Comparison of ENCODE assay signal across 8 cellular contexts in the genomic region with DNA sequence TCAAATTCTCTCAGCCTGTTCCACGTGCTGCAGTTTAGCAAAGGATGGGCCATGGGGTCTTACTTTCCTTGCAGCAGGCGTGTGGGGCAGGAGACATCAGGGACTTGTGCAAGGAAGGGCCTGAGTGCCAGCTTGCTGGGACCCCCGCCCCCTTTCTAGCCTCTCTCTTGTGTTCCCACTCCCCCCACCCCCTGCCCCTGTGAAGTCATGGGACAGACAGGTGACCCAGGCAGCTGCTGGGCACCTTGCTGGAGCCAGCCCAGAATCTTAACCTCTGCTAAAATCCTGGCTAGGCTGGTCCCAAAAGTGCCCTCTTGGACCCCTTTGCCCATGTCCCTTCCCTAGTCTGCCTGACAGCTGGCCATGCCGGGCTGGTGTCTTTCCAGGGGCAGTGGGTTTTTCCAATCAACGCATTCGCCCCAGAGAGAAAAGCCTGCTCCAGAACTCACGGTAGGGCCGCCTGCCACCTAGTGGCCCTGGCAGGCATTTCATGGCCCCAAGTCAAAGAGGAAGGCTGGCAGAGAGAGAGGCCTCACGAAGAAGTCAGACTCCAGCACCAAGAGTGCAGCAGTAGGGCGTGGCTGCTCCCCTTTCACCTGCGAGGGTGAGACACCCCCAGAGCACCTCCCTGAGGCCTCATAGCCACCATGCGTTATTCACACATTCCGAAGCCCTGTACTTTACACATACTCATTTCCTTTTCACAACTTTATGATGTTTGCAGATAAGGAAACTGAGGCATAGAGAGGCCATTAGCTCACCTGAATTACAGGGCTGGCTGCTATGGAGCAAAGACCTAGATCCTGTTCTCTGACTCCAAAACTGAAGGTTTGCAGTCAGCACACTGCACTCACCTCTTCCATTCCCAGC.
DNase-seq lines count a peak whose midpoint lies in the region; ATAC-seq and TF ChIP-seq lines count a peak whose summit lies in the region.

No MANE protein-coding gene starts in this region.

- peak; percentile 93 for ATAC-seq in left lobe of liver
- no peak for ATAC-seq in GM21723 (IDR thresholded peaks at IDR 0.05; ENCODE audit: unreplicated experiment)

- peaks cover 11% of the 10 kb centered on the region for H3K36me3 Mint-ChIP-seq in chondrocyte (ENCODE audit: low read depth)

- H3K4me3 Mint-ChIP-seq in chondrocyte (ENCODE audit: unreplicated experiment): no peak overlapping the region

- DNase-seq in SIG-M5 treated with dmso at 0.1 percent for 504 hours (lab: John Stamatoyannopoulos, UW; ENCODE audit: unreplicated experiment) (peak; percentile 68), SIG-M5 (lab: John Stamatoyannopoulos, UW) (no peak), NCI-H446 treated with DMSO at 0.1 percent for 48 hours (lab: John Stamatoyannopoulos, UW) (peak; percentile 7), chondrocyte (ENCODE audit: low spot score) (peak; percentile 75), left lobe of liver (ENCODE audit: low spot score) (peak; percentile 75)
- DNase-seq in activated CD4-positive, alpha-beta T cell treated with anti-CD3 and anti-CD28 coated beads for 48 hours: peak; percentile 83
- peak; percentile 56 to 73 (median 62) for DNase-seq in stimulated activated CD4-positive, alpha-beta T cell treated with anti-CD3 and anti-CD28 coated beads, TNF-alpha, amount 100 ng/mL, for 24 hours (ENCODE audit: low read depth in 3 of 3)

- no peaks in the 10 kb centered on the region for H3K9me3 Mint-ChIP-seq in chondrocyte (ENCODE audit: low read depth)

- H3K27ac Mint-ChIP-seq in chondrocyte (ENCODE audit: unreplicated experiment): no peak overlapping the region

- H3K4me1 Mint-ChIP-seq in chondrocyte (ENCODE audit: low read depth): peaks cover 4% of the 10 kb centered on the region

- TF ChIP-seq CTCF in chondrocyte (IDR thresholded peaks at IDR 0.05): peak; percentile 90

- H3K27me3 Mint-ChIP-seq in chondrocyte (ENCODE audit: low read depth): no peaks in the 10 kb centered on the region
